ENCODE assay signal across 11 cellular contexts in genomic region chr9:35859310-35859994, GRCh38. TPM values are rescaled to one million over a fixed set of nuclear protein-coding genes. Genes with fewer than 3 reads are reported as not detected.
DNase-seq lines count a peak whose midpoint lies in the region; ATAC-seq, FAIRE-seq and TF ChIP-seq lines count a peak whose summit lies in the region.
"Had no signal": no experiment of that assay in that cellular context is flagged by ENCODE, and none has a peak within 500 bp of the region (broad histone marks: within the 10 kb centered on the region; RNA-seq: fewer than 3 reads in every experiment).

No MANE protein-coding gene starts in this region.

- no peak for TF ChIP-seq EP300 in GM12878 (IDR thresholded peaks at IDR 0.05; ENCODE audit: borderline replicate concordance in 1 of 2, control insufficient read depth in 1 of 2, low read depth in 2 of 2, low read length in 2 of 2)

- 39% methylated on average over 16 of the region's 16 CpGs for WGBS in GM12878 (ENCODE audit: insufficient coverage, insufficient replicate concordance, low lambda C conversion rate, missing lambda C conversion rate)

- no peak for FAIRE-seq in GM12878 (lab: Jason Lieb, UNC)

- no peaks in the 10 kb centered on the region for H3K9me3 ChIP-seq in GM12878 (replicated peaks; ENCODE audit: control insufficient read depth, insufficient read depth, low read length)
- no peaks in the 10 kb centered on the region for H3K9me3 ChIP-seq in naive thymus-derived CD4-positive, alpha-beta T cell (ENCODE audit: control insufficient read depth in 2 of 3, low read length in 3 of 3)
- H3K9me3 ChIP-seq: upper lobe of left lung had no signal

- TF ChIP-seq RAD21 in GM12878 (IDR thresholded peaks at IDR 0.05; ENCODE audit: insufficient read depth, low read depth, low read length): no peak

- H3K36me3 Mint-ChIP-seq in naive thymus-derived CD4-positive, alpha-beta T cell: no peaks in the 10 kb centered on the region

- RAD21 ChIA-PET in GM12878 (lab: Charles Lee; ENCODE audit: unreplicated experiment): interaction anchor here (1.3 to 4.7 kb wide), 3 partner anchors 23 to 61 kb away, joined by 3 to 18 read pairs (median 11); no protein-coding TSS in a partner anchor

- H3K4me3 ChIP-seq in Jurkat, Clone E6-1 (ENCODE audit: low read length): no peak overlapping the region
- no peak overlapping the region for H3K4me3 ChIP-seq in GM12878
- H3K4me3 ChIP-seq in naive thymus-derived CD4-positive, alpha-beta T cell (ENCODE audit: low read length): no peak overlapping the region
- H3K4me3 ChIP-seq: upper lobe of left lung had no signal

- POLR2A ChIA-PET in GM12878 (lab: Charles Lee): no interaction called here
- POLR2A ChIA-PET in naive thymus-derived CD4-positive, alpha-beta T cell (lab: Charles Lee): no interaction called here

- H3K27me3 ChIP-seq in GM12878 (replicated peaks in 1 of 2; ENCODE audit: control insufficient read depth in 2 of 2, insufficient read depth in 2 of 2, low read length in 1 of 2): no peaks in the 10 kb centered on the region
- H3K27me3 ChIP-seq in naive thymus-derived CD4-positive, alpha-beta T cell (ENCODE audit: control insufficient read depth in 2 of 2, insufficient read depth in 2 of 2, low read length in 2 of 2): no peaks in the 10 kb centered on the region
- H3K27me3 ChIP-seq: upper lobe of left lung had no signal

- peaks cover 0 to 13% (median 3%) of the 10 kb centered on the region in 7 donors for H3K4me1 Mint-ChIP-seq in naive thymus-derived CD4-positive, alpha-beta T cell

- peak in 1 of 3 experiments; percentile 22; a peak in 2 of 6 replicates for TF ChIP-seq CTCF in GM12878 (IDR thresholded peaks at IDR 0.05 in 2 of 3, conservative IDR thresholded peaks at IDR 0.05 in 1 of 3; ENCODE audit: control insufficient read depth in 2 of 3, extremely low read depth in 1 of 3, insufficient read depth in 1 of 3, low read depth in 3 of 3, low read length in 3 of 3)

- H3K4me2 ChIP-seq in GM12878 (ENCODE audit: control insufficient read depth, insufficient read depth): no peak overlapping the region

- H3K9me3 Mint-ChIP-seq in naive thymus-derived CD4-positive, alpha-beta T cell: no peaks in the 10 kb centered on the region

- intact Hi-C loops in GM12878 (cut with micrococcal nuclease; ENCODE audit: unreplicated experiment): no loop called here
- intact Hi-C loops in naive thymus-derived CD4-positive, alpha-beta T cell (cut with micrococcal nuclease): no loop called here

- no peak overlapping the region for H3K9ac ChIP-seq in GM12878 (ENCODE audit: control insufficient read depth, insufficient read depth, low read length)

- in situ Hi-C loops in GM12878 (cut with MboI): no loop called here

- H4K20me1 ChIP-seq in GM12878 (ENCODE audit: control insufficient read depth, insufficient read depth): no peaks in the 10 kb centered on the region

- H3K36me3 ChIP-seq in GM12878 (ENCODE audit: control insufficient read depth in 2 of 2, insufficient read depth in 2 of 2, low read length in 1 of 2): no peaks in the 10 kb centered on the region
- no peaks in the 10 kb centered on the region for H3K36me3 ChIP-seq in naive thymus-derived CD4-positive, alpha-beta T cell (ENCODE audit: control insufficient read depth in 2 of 3, insufficient read depth in 3 of 3, low read length in 3 of 3)
- H3K36me3 ChIP-seq: upper lobe of left lung had no signal

- ATAC-seq in GM12878 (peak; percentile 69), GM18907 (IDR thresholded peaks at IDR 0.05; ENCODE audit: unreplicated experiment) (no peak), GM21447 (IDR thresholded peaks at IDR 0.05; ENCODE audit: unreplicated experiment) (no peak), GM21367 (IDR thresholded peaks at IDR 0.05; ENCODE audit: unreplicated experiment) (no peak)
- ATAC-seq in naive thymus-derived CD4-positive, alpha-beta T cell: peak; percentile 76

- H2AFZ ChIP-seq in GM12878 (ENCODE audit: control insufficient read depth, low read depth, low read length): no peak overlapping the region

- CTCF ChIA-PET in GM12878 (lab: Yijun Ruan, JAX): interaction anchor here (1.1 to 12.7 kb wide), 5 partner anchors 20 to 111 kb away, joined by 3 to 92 read pairs (median 5); partner anchors contain the start of genes FAM221B and TMEM8B
- CTCF ChIA-PET in naive thymus-derived CD4-positive, alpha-beta T cell (lab: Charles Lee): interaction anchor here (1.2 kb wide), 1 partner anchor 69 kb away, joined by 4 read pairs; no protein-coding TSS in a partner anchor

- TF ChIP-seq POLR2A in GM12878 (IDR thresholded peaks at IDR 0.05; ENCODE audit: low read depth, low read length): no peak

- H3K79me2 ChIP-seq in GM12878 (ENCODE audit: control insufficient read depth, insufficient read depth, low read length): no peaks in the 10 kb centered on the region

- peak overlapping the region in 1 of 9 donors; percentile 39 for H3K27ac Mint-ChIP-seq in naive thymus-derived CD4-positive, alpha-beta T cell

- H3K4me1 ChIP-seq in GM12878 (ENCODE audit: control insufficient read depth, insufficient read depth, low read length): no peaks in the 10 kb centered on the region
- no peaks in the 10 kb centered on the region for H3K4me1 ChIP-seq in naive thymus-derived CD4-positive, alpha-beta T cell (ENCODE audit: control insufficient read depth in 2 of 2, insufficient read depth in 2 of 2, low read length in 2 of 2)

- SMC1A ChIA-PET in GM12878 (lab: Charles Lee; ENCODE audit: uncharacterized antibody, unreplicated experiment): interaction anchor here (1.6 kb wide), 1 partner anchor 33 kb away, joined by 5 read pairs; no protein-coding TSS in a partner anchor

- DNase-seq in DMS 273 treated with DMSO at 0.1 percent for 48 hours (lab: John Stamatoyannopoulos, UW) (peak; percentile 2), GM12878 (ENCODE audit: low read depth, low spot score) (no peak), NCI-H2107 (lab: John Stamatoyannopoulos, UW) (no peak)
- DNase-seq in Jurkat, Clone E6-1 (ENCODE audit: low read depth, low spot score): peak; percentile 11
- DNase-seq in naive thymus-derived CD4-positive, alpha-beta T cell: peak in 1 of 9 donors; percentile 17
- DNase-seq: aorta, Karpas-422, upper lobe of left lung had no signal

- BruUV-seq in GM12878 (replicated peaks; lab: Mats Ljungman, UMichigan): no TSS peak

- H3K27ac ChIP-seq in GM12878 (ENCODE audit: control insufficient read depth, insufficient read depth): no peak overlapping the region
- H3K27ac ChIP-seq in naive thymus-derived CD4-positive, alpha-beta T cell (ENCODE audit: low read depth, low read length): no peak overlapping the region
- H3K27ac ChIP-seq: upper lobe of left lung had no signal

- peaks cover 0 to 21% (median 17%) of the 10 kb centered on the region in 5 donors for H3K27me3 Mint-ChIP-seq in naive thymus-derived CD4-positive, alpha-beta T cell

- H3K4me3 Mint-ChIP-seq in naive thymus-derived CD4-positive, alpha-beta T cell: no peak overlapping the region

RNA-seq across cellular contexts. Expression of gene OR13J1, which starts 10.7 kb away (rescaled TPM):
- polyA plus RNA-seq in Jurkat, Clone E6-1 (2012; ENCODE audit: insufficient read depth, insufficient read length): not detected
- not detected in 2 replicates for total RNA-seq in GM12878 (2013; cell fraction: nucleolus; rRNA removed)
- total RNA-seq in GM12878 (2014; rRNA removed): not detected in 2 replicates
- not detected in 2 replicates for total RNA-seq in GM12878 (2014; rRNA removed; fragmentation: Illumina TruSeq; extraction: Trizol)
- not detected in 2 replicates for total RNA-seq in GM12878 (2021)
- not detected for polyA plus RNA-seq in GM12878 (2011; ENCODE audit: low read depth)
- polyA plus RNA-seq in GM12878 (2011; rRNA removed): not detected in 2 replicates
- polyA plus RNA-seq in GM12878 (2011; cell fraction: cytosol; rRNA removed): not detected in 2 replicates
- not detected in 2 replicates for polyA plus RNA-seq in GM12878 (2011; cell fraction: nucleus; rRNA removed)
- polyA plus RNA-seq in GM12878 (2012): not detected in 2 replicates
- not detected in 2 replicates for polyA plus RNA-seq in GM12878 (2014; fragmentation: Illumina TruSeq; extraction: Trizol)
- polyA plus RNA-seq in GM12878 (2014; fragmentation: Nextera tagmentation; extraction: Ambion mirVana): not detected
- not detected in 2 replicates for polyA plus RNA-seq in GM12878 (2014; rRNA removed)
- not detected for polyA plus RNA-seq in GM12878 (2016; fragmentation: Nextera tagmentation; extraction: Ambion mirVana)
- not detected in 2 replicates for polyA minus RNA-seq in GM12878 (2011; rRNA and poly(A)+ RNA removed)
- polyA minus RNA-seq in GM12878 (2011; cell fraction: cytosol; rRNA and poly(A)+ RNA removed): not detected in 2 replicates
- polyA minus RNA-seq in GM12878 (2011; cell fraction: nucleus; rRNA and poly(A)+ RNA removed): not detected in 2 replicates
- not detected for total RNA-seq in naive thymus-derived CD4-positive, alpha-beta T cell
- not detected for polyA plus RNA-seq in naive thymus-derived CD4-positive, alpha-beta T cell
- total RNA-seq: aorta, upper lobe of left lung had no signal
- polyA plus RNA-seq: aorta had no signal

RNA-seq across cellular contexts. Expression of gene TMEM8B, which starts 30.4 kb away (rescaled TPM):
- 12.6 TPM for polyA plus RNA-seq in Jurkat, Clone E6-1 (2012; ENCODE audit: insufficient read depth, insufficient read length)
- total RNA-seq in GM12878 (2013; cell fraction: nucleolus; rRNA removed): 10.5 and 11.7 TPM in 2 replicates
- total RNA-seq in GM12878 (2014; rRNA removed) (2.0 and 2.3 TPM in 2 replicates), GM12878 (2014; rRNA removed; fragmentation: Illumina TruSeq; extraction: Trizol) (0.58 and 1.0 TPM in 2 replicates), GM12878 (2021) (7.4 and 7.6 TPM in 2 replicates)
- 3.7 TPM for polyA plus RNA-seq in GM12878 (2011; ENCODE audit: low read depth)
- polyA plus RNA-seq in GM12878 (2011; rRNA removed) (2.0 and 3.7 TPM in 2 replicates), GM12878 (2014; fragmentation: Illumina TruSeq; extraction: Trizol) (0.93 and 2.0 TPM in 2 replicates), GM12878 (2014; fragmentation: Nextera tagmentation; extraction: Ambion mirVana) (under 1 TPM; 0.19 to 0.71 TPM), GM12878 (2014; rRNA removed) (4.8 and 5.4 TPM in 2 replicates), GM12878 (2016; fragmentation: Nextera tagmentation; extraction: Ambion mirVana) (1 to 10 TPM; 2.7 to 4.3 TPM)
- 4.1 and 4.5 TPM in 2 replicates for polyA plus RNA-seq in GM12878 (2011; cell fraction: cytosol; rRNA removed)
- 23.6 and 24.8 TPM in 2 replicates for polyA plus RNA-seq in GM12878 (2011; cell fraction: nucleus; rRNA removed)
- 7.5 and 9.6 TPM in 2 replicates for polyA plus RNA-seq in GM12878 (2012)
- 3.5 and 5.6 TPM in 2 replicates for polyA minus RNA-seq in GM12878 (2011; rRNA and poly(A)+ RNA removed)
- polyA minus RNA-seq in GM12878 (2011; cell fraction: cytosol; rRNA and poly(A)+ RNA removed): 2.5 and 2.6 TPM in 2 replicates
- 3.6 and 7.2 TPM in 2 replicates for polyA minus RNA-seq in GM12878 (2011; cell fraction: nucleus; rRNA and poly(A)+ RNA removed)
- total RNA-seq in naive thymus-derived CD4-positive, alpha-beta T cell: 10 to 100 TPM in 4 of 5 experiments, 1 to 10 TPM in 1; 3.9 to 11.6 (median 10.6) TPM
- 1 to 10 TPM; 3.0 to 3.5 TPM for polyA plus RNA-seq in naive thymus-derived CD4-positive, alpha-beta T cell

RNA-seq across cellular contexts. Expression of gene FAM221B, which starts 30.9 kb away (rescaled TPM):
- polyA plus RNA-seq in Jurkat, Clone E6-1 (2012; ENCODE audit: insufficient read depth, insufficient read length): not detected
- 0.42 TPM in 1 of 2 replicates, not detected in the other for total RNA-seq in GM12878 (2013; cell fraction: nucleolus; rRNA removed)
- total RNA-seq in GM12878 (2014; rRNA removed) (not detected in 2 replicates), GM12878 (2014; rRNA removed; fragmentation: Illumina TruSeq; extraction: Trizol) (not detected in 2 replicates), GM12878 (2021) (not detected in 2 replicates)
- polyA plus RNA-seq in GM12878 (2011; ENCODE audit: low read depth): not detected
- polyA plus RNA-seq in GM12878 (2011; rRNA removed) (0.07 TPM in 1 of 2 replicates, not detected in the other), GM12878 (2014; fragmentation: Illumina TruSeq; extraction: Trizol) (not detected in 2 replicates), GM12878 (2014; fragmentation: Nextera tagmentation; extraction: Ambion mirVana) (under 1 TPM in 1 of 2 experiments, not detected in 1; 0.02 TPM), GM12878 (2014; rRNA removed) (0.03 TPM in 1 of 2 replicates, not detected in the other), GM12878 (2016; fragmentation: Nextera tagmentation; extraction: Ambion mirVana) (under 1 TPM; 0.04 to 0.12 TPM)
- 0.05 and 0.06 TPM in 2 replicates for polyA plus RNA-seq in GM12878 (2011; cell fraction: cytosol; rRNA removed)
- 0.44 and 0.51 TPM in 2 replicates for polyA plus RNA-seq in GM12878 (2011; cell fraction: nucleus; rRNA removed)
- polyA plus RNA-seq in GM12878 (2012): 0.05 TPM in 1 of 2 replicates, not detected in the other
- not detected in 2 replicates for polyA minus RNA-seq in GM12878 (2011; rRNA and poly(A)+ RNA removed)
- not detected in 2 replicates for polyA minus RNA-seq in GM12878 (2011; cell fraction: cytosol; rRNA and poly(A)+ RNA removed)
- polyA minus RNA-seq in GM12878 (2011; cell fraction: nucleus; rRNA and poly(A)+ RNA removed): not detected in 2 replicates
- total RNA-seq in naive thymus-derived CD4-positive, alpha-beta T cell: under 1 TPM in 1 of 5 experiments, not detected in 4; 0.32 TPM
- polyA plus RNA-seq in naive thymus-derived CD4-positive, alpha-beta T cell: not detected
- total RNA-seq: aorta had no signal

RNA-seq across cellular contexts. Expression of gene HINT2, which starts 44.6 kb away (rescaled TPM):
- 117 TPM for polyA plus RNA-seq in Jurkat, Clone E6-1 (2012; ENCODE audit: insufficient read depth, insufficient read length)
- 10.5 and 11.9 TPM in 2 replicates for total RNA-seq in GM12878 (2013; cell fraction: nucleolus; rRNA removed)
- total RNA-seq in GM12878 (2014; rRNA removed): 49.4 and 56.9 TPM in 2 replicates
- total RNA-seq in GM12878 (2014; rRNA removed; fragmentation: Illumina TruSeq; extraction: Trizol): 40.7 and 41.0 TPM in 2 replicates
- 59.2 and 59.9 TPM in 2 replicates for total RNA-seq in GM12878 (2021)
- polyA plus RNA-seq in GM12878 (2011; ENCODE audit: low read depth): 51.4 TPM
- polyA plus RNA-seq in GM12878 (2011; rRNA removed): 27.6 and 33.3 TPM in 2 replicates
- 47.7 and 57.0 TPM in 2 replicates for polyA plus RNA-seq in GM12878 (2011; cell fraction: cytosol; rRNA removed)
- polyA plus RNA-seq in GM12878 (2011; cell fraction: nucleus; rRNA removed): 39.9 and 43.2 TPM in 2 replicates
- 43.3 and 44.0 TPM in 2 replicates for polyA plus RNA-seq in GM12878 (2012)
- polyA plus RNA-seq in GM12878 (2014; fragmentation: Illumina TruSeq; extraction: Trizol): 46.0 and 46.6 TPM in 2 replicates
- 10 to 100 TPM; 12.1 to 32.0 TPM for polyA plus RNA-seq in GM12878 (2014; fragmentation: Nextera tagmentation; extraction: Ambion mirVana)
- 65.0 and 69.1 TPM in 2 replicates for polyA plus RNA-seq in GM12878 (2014; rRNA removed)
- polyA plus RNA-seq in GM12878 (2016; fragmentation: Nextera tagmentation; extraction: Ambion mirVana): 100 to 1,000 TPM; 130 to 144 TPM
- polyA minus RNA-seq in GM12878 (2011; rRNA and poly(A)+ RNA removed): 9.6 and 18.8 TPM in 2 replicates
- polyA minus RNA-seq in GM12878 (2011; cell fraction: cytosol; rRNA and poly(A)+ RNA removed): 4.7 and 5.1 TPM in 2 replicates
- polyA minus RNA-seq in GM12878 (2011; cell fraction: nucleus; rRNA and poly(A)+ RNA removed): 14.9 and 15.4 TPM in 2 replicates
- total RNA-seq in naive thymus-derived CD4-positive, alpha-beta T cell: 10 to 100 TPM; 14.3 to 50.7 (median 22.2) TPM
- polyA plus RNA-seq in naive thymus-derived CD4-positive, alpha-beta T cell: 10 to 100 TPM; 63.5 to 74.5 TPM

RNA-seq across cellular contexts. Expression of gene HRCT1, which starts 46.5 kb away (rescaled TPM):
- polyA plus RNA-seq in Jurkat, Clone E6-1 (2012; ENCODE audit: insufficient read depth, insufficient read length): not detected
- not detected in 2 replicates for total RNA-seq in GM12878 (2013; cell fraction: nucleolus; rRNA removed)
- total RNA-seq in GM12878 (2014; rRNA removed) (not detected in 2 replicates), GM12878 (2014; rRNA removed; fragmentation: Illumina TruSeq; extraction: Trizol) (not detected in 2 replicates), GM12878 (2021) (not detected in 2 replicates)
- polyA plus RNA-seq in GM12878 (2011; ENCODE audit: low read depth): not detected
- polyA plus RNA-seq in GM12878 (2011; rRNA removed) (not detected in 2 replicates), GM12878 (2014; fragmentation: Illumina TruSeq; extraction: Trizol) (not detected in 2 replicates), GM12878 (2014; fragmentation: Nextera tagmentation; extraction: Ambion mirVana) (not detected), GM12878 (2014; rRNA removed) (not detected in 2 replicates), GM12878 (2016; fragmentation: Nextera tagmentation; extraction: Ambion mirVana) (not detected)
- polyA plus RNA-seq in GM12878 (2011; cell fraction: cytosol; rRNA removed): not detected in 2 replicates
- not detected in 2 replicates for polyA plus RNA-seq in GM12878 (2011; cell fraction: nucleus; rRNA removed)
- polyA plus RNA-seq in GM12878 (2012): not detected in 2 replicates
- polyA minus RNA-seq in GM12878 (2011; rRNA and poly(A)+ RNA removed): not detected in 2 replicates
- polyA minus RNA-seq in GM12878 (2011; cell fraction: cytosol; rRNA and poly(A)+ RNA removed): not detected in 2 replicates
- not detected in 2 replicates for polyA minus RNA-seq in GM12878 (2011; cell fraction: nucleus; rRNA and poly(A)+ RNA removed)
- total RNA-seq in naive thymus-derived CD4-positive, alpha-beta T cell: not detected
- polyA plus RNA-seq in naive thymus-derived CD4-positive, alpha-beta T cell: not detected

Comparison
In these comparisons a context has a peak if more than half of its experiments do, and no peak if none do; other contexts are left out.
1. DNase-seq: peak in DMS 273 treated with DMSO at 0.1 percent for 48 hours (single experiment) and Jurkat, Clone E6-1 (single experiment); none in GM12878 (single experiment) and NCI-H2107 (single experiment).
2. ATAC-seq: peak in GM12878 (single experiment) and naive thymus-derived CD4-positive, alpha-beta T cell (single experiment); none in GM18907 (single experiment), GM21447 (single experiment) and GM21367 (single experiment).